8 cellular contexts compared by ENCODE assay signal in genomic region chr12:121812320-121812871, GRCh38. TPM values are rescaled to one million over a fixed set of nuclear protein-coding genes. Genes with fewer than 3 reads are reported as not detected.
A peak's percentile ranks its signal among the peaks of the same experiment; 100 is the strongest.
DNase-seq lines count a peak whose midpoint lies in the region; ATAC-seq, FAIRE-seq and TF ChIP-seq lines count a peak whose summit lies in the region.

No MANE protein-coding gene starts in this region.

- DNase-seq in AG08396 (ENCODE audit: low spot score), result peak; percentile 97
- peak; percentile 46 for DNase-seq in NCI-H2029 treated with DMSO at 0.1 percent for 48 hours (lab: John Stamatoyannopoulos, UW)
- peak; percentile 85 for DNase-seq in Right ventricle myocardium superior
- DNase-seq in osteoblast (ENCODE audit: insufficient read length, low spot score, missing footprints), result peak; percentile 100
- no peak for DNase-seq in RCC 7860 (ENCODE audit: low spot score)

- H3K27ac Mint-ChIP-seq in activated naive CD8-positive, alpha-beta T cell, result peak overlapping the region; percentile 41

- H4K20me1 ChIP-seq in osteoblast (ENCODE audit: insufficient read depth, low read length), result peaks cover 54% of the 10 kb centered on the region

- H3K4me3 Mint-ChIP-seq in activated naive CD8-positive, alpha-beta T cell, result peak overlapping the region; percentile 91

- peak overlapping the region; percentile 90 for H3K4me2 ChIP-seq in osteoblast (ENCODE audit: insufficient read depth, low read length)

- peak overlapping the region; percentile 84 for H3K4me3 ChIP-seq in osteoblast (ENCODE audit: insufficient read depth, low read length)

- intact Hi-C loops in Right ventricle myocardium superior (cut with DNase I), result loop anchor here (2.0 kb wide), 1 partner anchor 18 kb away; no protein-coding TSS in a partner anchor

- no peaks in the 10 kb centered on the region for H3K9me3 Mint-ChIP-seq in activated naive CD8-positive, alpha-beta T cell (ENCODE audit: low read depth)

- ATAC-seq in GM18502 (IDR thresholded peaks at IDR 0.05; ENCODE audit: poor library complexity, unreplicated experiment), result peak; percentile 24
- peak; percentile 91 for ATAC-seq in Right ventricle myocardium superior (ENCODE audit: poor library complexity)
- no peak for ATAC-seq in GM18873 (IDR thresholded peaks at IDR 0.05; ENCODE audit: low FRiP score, unreplicated experiment)

- TF ChIP-seq CTCF in osteoblast (IDR thresholded peaks at IDR 0.05; ENCODE audit: extremely low read depth, low read depth, low read length), result no peak

- FAIRE-seq in RCC 7860 (lab: Jason Lieb, UNC), result no peak

- peaks cover 43% of the 10 kb centered on the region for H3K4me1 Mint-ChIP-seq in activated naive CD8-positive, alpha-beta T cell (ENCODE audit: low read depth)

- H3K9me3 ChIP-seq in osteoblast (ENCODE audit: low read depth, low read length), result no peaks in the 10 kb centered on the region

- peaks cover 23% of the 10 kb centered on the region for H3K4me1 ChIP-seq in osteoblast (ENCODE audit: insufficient read depth, low read length)

- peaks cover 5% of the 10 kb centered on the region for H3K36me3 Mint-ChIP-seq in activated naive CD8-positive, alpha-beta T cell

- no peaks in the 10 kb centered on the region for H3K27me3 ChIP-seq in osteoblast (ENCODE audit: insufficient read depth, low read length)

- H3K36me3 ChIP-seq in osteoblast (ENCODE audit: insufficient read depth, low read length), result peaks cover 74% of the 10 kb centered on the region

- H3K27ac ChIP-seq in osteoblast (ENCODE audit: low read depth, low read length), result no peak overlapping the region

- no peak overlapping the region for H2AFZ ChIP-seq in osteoblast (ENCODE audit: low read length)

- H3K27me3 Mint-ChIP-seq in activated naive CD8-positive, alpha-beta T cell, result no peaks in the 10 kb centered on the region

- H3K79me2 ChIP-seq in osteoblast (ENCODE audit: insufficient read depth, low read length), result peaks cover 91% of the 10 kb centered on the region

RNA-seq across cellular contexts. Expression of gene SETD1B, which starts 8.6 kb away (rescaled TPM):
- 8.6 TPM for total RNA-seq in Right ventricle myocardium superior
- total RNA-seq in osteoblast, result 5.0 and 5.8 TPM in 2 replicates

RNA-seq across cellular contexts. Expression of gene RHOF, which starts 18.9 kb away (rescaled TPM):
- total RNA-seq in Right ventricle myocardium superior, result 41.8 TPM
- total RNA-seq in osteoblast, result 6.2 and 8.3 TPM in 2 replicates

RNA-seq across cellular contexts. Expression of gene HPD, which starts 46.3 kb away (rescaled TPM):
- total RNA-seq in Right ventricle myocardium superior (2.7 TPM), osteoblast (under 0.01 TPM in 1 of 2 replicates, not detected in the other)
